Comparison of ENCODE assay signal across 1 cellular context in the genomic region with DNA sequence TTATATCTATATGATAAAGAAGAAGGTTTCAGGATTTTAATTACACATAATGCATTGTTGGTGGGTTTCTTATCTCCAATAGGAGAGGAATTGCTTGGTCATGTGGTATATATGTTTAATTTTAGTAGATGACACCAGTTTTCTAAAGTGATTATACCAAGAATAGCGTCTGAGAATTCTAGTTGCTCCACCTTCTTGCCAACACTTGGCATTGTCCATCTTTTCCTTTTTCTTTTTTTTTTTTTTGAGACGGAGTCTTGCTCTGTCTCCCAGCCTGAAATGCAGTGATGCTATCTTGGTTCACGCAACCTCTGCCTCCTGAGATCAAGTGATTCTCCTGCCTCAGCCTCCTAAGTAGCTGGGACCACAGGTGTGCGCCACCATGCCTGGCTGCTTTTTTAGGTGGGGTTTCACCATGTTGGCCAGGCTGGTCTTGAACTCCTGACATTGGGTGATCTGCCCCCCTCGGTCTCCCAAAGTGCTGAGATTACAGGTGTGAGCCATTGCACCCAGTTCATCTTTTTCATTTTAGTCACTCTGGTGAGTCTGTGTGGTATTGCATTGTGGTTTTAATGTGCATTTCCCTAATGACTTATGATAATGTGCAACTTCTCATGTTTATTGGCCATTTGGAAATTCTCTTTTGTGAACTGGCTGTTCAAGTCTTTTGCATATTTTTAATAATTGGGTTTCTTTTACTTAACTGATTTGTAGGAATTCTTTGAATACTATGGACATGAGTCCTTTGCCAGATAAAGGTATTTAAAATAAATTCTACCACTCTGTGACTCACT.
A peak's percentile ranks its signal among the peaks of the same experiment; 100 is the strongest.
TF ChIP-seq lines count a peak whose summit lies in the region.

No MANE protein-coding gene starts in this region.

TF ChIP-seq in K562, 482 proteins besides CTCF, POLR2A, EP300 and RAD21:
- TF ChIP-seq ADNP (tag; IDR thresholded peaks at IDR 0.05) (no peak), CAMTA2 (CRISPR knock-in tag; conservative IDR thresholded peaks at IDR 0.05) (no peak), TAF1 (IDR thresholded peaks at IDR 0.05; ENCODE audit: control insufficient read depth, extremely low read depth, insufficient read depth, low read length, severe bottlenecking) (no peak), TOE1 (IDR thresholded peaks at IDR 0.05; ENCODE audit: borderline replicate concordance) (no peak), TOE1 (CRISPR knock-in tag; IDR thresholded peaks at IDR 0.05; ENCODE audit: borderline replicate concordance, low read depth) (no peak), RBM25 (IDR thresholded peaks at IDR 0.05; ENCODE audit: low read depth, low read length, severe bottlenecking) (peak; percentile 82), KHSRP (IDR thresholded peaks at IDR 0.05) (no peak), BCOR (IDR thresholded peaks at IDR 0.05) (0 out of 2 replicates have a peak, but pooled peaks have one; percentile 38), NCOA4 (IDR thresholded peaks at IDR 0.05; ENCODE audit: partially characterized antibody) (no peak), GTF2F1 (IDR thresholded peaks at IDR 0.05; ENCODE audit: low read depth, low read length) (no peak)
- TF ChIP-seq, protein P1, sequence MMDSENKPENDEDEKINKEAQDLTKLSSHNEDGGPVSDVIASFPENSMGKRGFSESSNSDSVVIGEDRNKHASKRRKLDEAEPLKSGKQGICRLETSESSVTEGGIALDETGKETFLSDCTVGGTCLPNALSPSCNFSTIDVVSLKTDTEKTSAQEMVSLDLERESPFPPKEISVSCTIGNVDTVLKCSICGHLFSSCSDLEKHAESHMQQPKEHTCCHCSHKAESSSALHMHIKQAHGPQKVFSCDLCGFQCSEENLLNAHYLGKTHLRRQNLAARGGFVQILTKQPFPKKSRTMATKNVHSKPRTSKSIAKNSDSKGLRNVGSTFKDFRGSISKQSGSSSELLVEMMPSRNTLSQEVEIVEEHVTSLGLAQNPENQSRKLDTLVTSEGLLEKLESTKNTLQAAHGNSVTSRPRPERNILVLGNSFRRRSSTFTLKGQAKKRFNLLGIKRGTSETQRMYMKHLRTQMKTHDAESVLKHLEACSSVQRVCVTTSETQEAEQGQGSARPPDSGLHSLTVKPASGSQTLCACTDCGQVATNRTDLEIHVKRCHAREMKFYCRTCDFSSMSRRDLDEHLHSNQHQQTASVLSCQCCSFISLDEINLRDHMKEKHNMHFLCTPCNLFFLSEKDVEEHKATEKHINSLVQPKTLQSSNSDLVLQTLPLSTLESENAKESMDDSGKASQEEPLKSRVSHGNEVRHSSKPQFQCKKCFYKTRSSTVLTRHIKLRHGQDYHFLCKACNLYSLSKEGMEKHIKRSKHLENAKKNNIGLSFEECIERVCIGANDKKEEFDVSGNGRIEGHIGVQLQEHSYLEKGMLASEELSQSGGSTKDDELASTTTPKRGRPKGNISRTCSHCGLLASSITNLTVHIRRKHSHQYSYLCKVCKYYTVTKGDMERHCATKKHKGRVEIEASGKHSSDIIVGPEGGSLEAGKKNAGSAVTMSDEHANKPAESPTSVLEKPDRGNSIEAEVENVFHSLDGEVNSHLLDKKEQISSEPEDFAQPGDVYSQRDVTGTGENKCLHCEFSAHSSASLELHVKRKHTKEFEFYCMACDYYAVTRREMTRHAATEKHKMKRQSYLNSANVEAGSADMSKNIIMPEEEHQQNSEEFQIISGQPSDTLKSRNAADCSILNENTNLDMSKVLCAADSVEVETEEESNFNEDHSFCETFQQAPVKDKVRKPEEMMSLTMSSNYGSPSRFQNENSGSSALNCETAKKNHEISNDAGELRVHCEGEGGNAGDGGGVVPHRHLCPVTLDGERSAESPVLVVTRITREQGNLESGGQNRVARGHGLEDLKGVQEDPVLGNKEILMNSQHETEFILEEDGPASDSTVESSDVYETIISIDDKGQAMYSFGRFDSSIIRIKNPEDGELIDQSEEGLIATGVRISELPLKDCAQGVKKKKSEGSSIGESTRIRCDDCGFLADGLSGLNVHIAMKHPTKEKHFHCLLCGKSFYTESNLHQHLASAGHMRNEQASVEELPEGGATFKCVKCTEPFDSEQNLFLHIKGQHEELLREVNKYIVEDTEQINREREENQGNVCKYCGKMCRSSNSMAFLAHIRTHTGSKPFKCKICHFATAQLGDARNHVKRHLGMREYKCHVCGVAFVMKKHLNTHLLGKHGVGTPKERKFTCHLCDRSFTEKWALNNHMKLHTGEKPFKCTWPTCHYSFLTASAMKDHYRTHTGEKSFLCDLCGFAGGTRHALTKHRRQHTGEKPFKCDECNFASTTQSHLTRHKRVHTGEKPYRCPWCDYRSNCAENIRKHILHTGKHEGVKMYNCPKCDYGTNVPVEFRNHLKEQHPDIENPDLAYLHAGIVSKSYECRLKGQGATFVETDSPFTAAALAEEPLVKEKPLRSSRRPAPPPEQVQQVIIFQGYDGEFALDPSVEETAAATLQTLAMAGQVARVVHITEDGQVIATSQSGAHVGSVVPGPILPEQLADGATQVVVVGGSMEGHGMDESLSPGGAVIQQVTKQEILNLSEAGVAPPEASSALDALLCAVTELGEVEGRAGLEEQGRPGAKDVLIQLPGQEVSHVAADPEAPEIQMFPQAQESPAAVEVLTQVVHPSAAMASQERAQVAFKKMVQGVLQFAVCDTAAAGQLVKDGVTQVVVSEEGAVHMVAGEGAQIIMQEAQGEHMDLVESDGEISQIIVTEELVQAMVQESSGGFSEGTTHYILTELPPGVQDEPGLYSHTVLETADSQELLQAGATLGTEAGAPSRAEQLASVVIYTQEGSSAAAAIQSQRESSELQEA (IDR thresholded peaks at IDR 0.05; ENCODE audit: low read depth): peak; percentile 61
- TF ChIP-seq, protein P2, sequence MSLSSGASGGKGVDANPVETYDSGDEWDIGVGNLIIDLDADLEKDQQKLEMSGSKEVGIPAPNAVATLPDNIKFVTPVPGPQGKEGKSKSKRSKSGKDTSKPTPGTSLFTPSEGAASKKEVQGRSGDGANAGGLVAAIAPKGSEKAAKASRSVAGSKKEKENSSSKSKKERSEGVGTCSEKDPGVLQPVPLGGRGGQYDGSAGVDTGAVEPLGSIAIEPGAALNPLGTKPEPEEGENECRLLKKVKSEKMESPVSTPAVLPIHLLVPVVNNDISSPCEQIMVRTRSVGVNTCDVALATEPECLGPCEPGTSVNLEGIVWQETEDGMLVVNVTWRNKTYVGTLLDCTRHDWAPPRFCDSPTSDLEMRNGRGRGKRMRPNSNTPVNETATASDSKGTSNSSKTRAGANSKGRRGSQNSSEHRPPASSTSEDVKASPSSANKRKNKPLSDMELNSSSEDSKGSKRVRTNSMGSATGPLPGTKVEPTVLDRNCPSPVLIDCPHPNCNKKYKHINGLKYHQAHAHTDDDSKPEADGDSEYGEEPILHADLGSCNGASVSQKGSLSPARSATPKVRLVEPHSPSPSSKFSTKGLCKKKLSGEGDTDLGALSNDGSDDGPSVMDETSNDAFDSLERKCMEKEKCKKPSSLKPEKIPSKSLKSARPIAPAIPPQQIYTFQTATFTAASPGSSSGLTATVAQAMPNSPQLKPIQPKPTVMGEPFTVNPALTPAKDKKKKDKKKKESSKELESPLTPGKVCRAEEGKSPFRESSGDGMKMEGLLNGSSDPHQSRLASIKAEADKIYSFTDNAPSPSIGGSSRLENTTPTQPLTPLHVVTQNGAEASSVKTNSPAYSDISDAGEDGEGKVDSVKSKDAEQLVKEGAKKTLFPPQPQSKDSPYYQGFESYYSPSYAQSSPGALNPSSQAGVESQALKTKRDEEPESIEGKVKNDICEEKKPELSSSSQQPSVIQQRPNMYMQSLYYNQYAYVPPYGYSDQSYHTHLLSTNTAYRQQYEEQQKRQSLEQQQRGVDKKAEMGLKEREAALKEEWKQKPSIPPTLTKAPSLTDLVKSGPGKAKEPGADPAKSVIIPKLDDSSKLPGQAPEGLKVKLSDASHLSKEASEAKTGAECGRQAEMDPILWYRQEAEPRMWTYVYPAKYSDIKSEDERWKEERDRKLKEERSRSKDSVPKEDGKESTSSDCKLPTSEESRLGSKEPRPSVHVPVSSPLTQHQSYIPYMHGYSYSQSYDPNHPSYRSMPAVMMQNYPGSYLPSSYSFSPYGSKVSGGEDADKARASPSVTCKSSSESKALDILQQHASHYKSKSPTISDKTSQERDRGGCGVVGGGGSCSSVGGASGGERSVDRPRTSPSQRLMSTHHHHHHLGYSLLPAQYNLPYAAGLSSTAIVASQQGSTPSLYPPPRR (CRISPR knock-in tag; IDR thresholded peaks at IDR 0.05; ENCODE audit: borderline replicate concordance): no peak
- TF ChIP-seq, protein P3, sequence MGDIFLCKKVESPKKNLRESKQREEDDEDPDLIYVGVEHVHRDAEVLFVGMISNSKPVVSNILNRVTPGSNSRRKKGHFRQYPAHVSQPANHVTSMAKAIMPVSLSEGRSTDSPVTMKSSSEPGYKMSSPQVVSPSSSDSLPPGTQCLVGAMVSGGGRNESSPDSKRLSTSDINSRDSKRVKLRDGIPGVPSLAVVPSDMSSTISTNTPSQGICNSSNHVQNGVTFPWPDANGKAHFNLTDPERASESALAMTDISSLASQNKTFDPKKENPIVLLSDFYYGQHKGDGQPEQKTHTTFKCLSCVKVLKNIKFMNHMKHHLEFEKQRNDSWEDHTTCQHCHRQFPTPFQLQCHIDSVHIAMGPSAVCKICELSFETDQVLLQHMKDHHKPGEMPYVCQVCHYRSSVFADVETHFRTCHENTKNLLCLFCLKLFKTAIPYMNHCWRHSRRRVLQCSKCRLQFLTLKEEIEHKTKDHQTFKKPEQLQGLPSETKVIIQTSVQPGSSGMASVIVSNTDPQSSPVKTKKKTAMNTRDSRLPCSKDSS (IDR thresholded peaks at IDR 0.05; ENCODE audit: low read depth, partially characterized antibody): peak; percentile 13
- TF ChIP-seq, protein P4, sequence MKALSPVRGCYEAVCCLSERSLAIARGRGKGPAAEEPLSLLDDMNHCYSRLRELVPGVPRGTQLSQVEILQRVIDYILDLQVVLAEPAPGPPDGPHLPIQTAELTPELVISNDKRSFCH (CRISPR knock-in tag; IDR thresholded peaks at IDR 0.05): no peak
- TF ChIP-seq, protein P4 (tag; IDR thresholded peaks at IDR 0.05): no peak
- TF ChIP-seq, protein P5, sequence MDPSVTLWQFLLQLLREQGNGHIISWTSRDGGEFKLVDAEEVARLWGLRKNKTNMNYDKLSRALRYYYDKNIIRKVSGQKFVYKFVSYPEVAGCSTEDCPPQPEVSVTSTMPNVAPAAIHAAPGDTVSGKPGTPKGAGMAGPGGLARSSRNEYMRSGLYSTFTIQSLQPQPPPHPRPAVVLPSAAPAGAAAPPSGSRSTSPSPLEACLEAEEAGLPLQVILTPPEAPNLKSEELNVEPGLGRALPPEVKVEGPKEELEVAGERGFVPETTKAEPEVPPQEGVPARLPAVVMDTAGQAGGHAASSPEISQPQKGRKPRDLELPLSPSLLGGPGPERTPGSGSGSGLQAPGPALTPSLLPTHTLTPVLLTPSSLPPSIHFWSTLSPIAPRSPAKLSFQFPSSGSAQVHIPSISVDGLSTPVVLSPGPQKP (CRISPR knock-in tag; IDR thresholded peaks at IDR 0.05): no peak
